ENCODE assay signal across 13 cellular contexts in genomic region chr21:16794944-16795343, GRCh38.
DNase-seq lines count a peak whose midpoint lies in the region; ATAC-seq, FAIRE-seq and TF ChIP-seq lines count a peak whose summit lies in the region.
"Had no signal": no experiment of that assay in that cellular context is flagged by ENCODE, and none has a peak within 500 bp of the region (broad histone marks: within the 10 kb centered on the region; RNA-seq: fewer than 3 reads in every experiment).

No MANE protein-coding gene starts in this region.

- H3K9me3 ChIP-seq in lung (ENCODE audit: control insufficient read depth in 2 of 2, insufficient read depth in 1 of 2, low read length in 1 of 2) (no peaks in the 10 kb centered on the region), sigmoid colon (no peaks in the 10 kb centered on the region)

- H3K27me3 Mint-ChIP-seq in activated naive CD8-positive, alpha-beta T cell treated with anti-CD3 and anti-CD28 coated beads for 36 hours = no peaks in the 10 kb centered on the region
- H3K27me3 Mint-ChIP-seq: activated B cell treated with CpG ODN at 0.5 μM for 24 hours had no signal

- no peak overlapping the region for H3K4me3 Mint-ChIP-seq in activated naive CD8-positive, alpha-beta T cell treated with anti-CD3 and anti-CD28 coated beads for 36 hours
- H3K4me3 Mint-ChIP-seq: activated B cell treated with CpG ODN at 0.5 μM for 24 hours had no signal

- TF ChIP-seq CTCF in AG09309 (IDR thresholded peaks at IDR 0.05; ENCODE audit: control insufficient read depth, insufficient read depth, low read depth, low read length, missing control alignments) = no peak
- TF ChIP-seq CTCF in cardiac fibroblast (IDR thresholded peaks at IDR 0.05; ENCODE audit: low read depth, low read length) = no peak
- TF ChIP-seq CTCF in lung (IDR thresholded peaks at IDR 0.05; ENCODE audit: control extremely low read depth, extremely low read depth) = no peak
- no peak for TF ChIP-seq CTCF in sigmoid colon (IDR thresholded peaks at IDR 0.05)

- ATAC-seq in lung (ENCODE audit: insufficient read depth, low FRiP score) = peak; percentile 75

- H3K27me3 ChIP-seq in lung (ENCODE audit: control insufficient read depth, insufficient read depth) (no peaks in the 10 kb centered on the region), sigmoid colon (no peaks in the 10 kb centered on the region)

- peak; percentile 67 for DNase-seq in AG09309 (ENCODE audit: low read depth)
- DNase-seq in HTR-8/SVneo (ENCODE audit: insufficient read length, low spot score) = peak; percentile 22
- DNase-seq in cardiac fibroblast (ENCODE audit: low read depth in 2 of 2) = peak; percentile 82 to 95
- no peak for DNase-seq in lung (ENCODE audit: low spot score)
- DNase-seq in NCI-H2196 (lab: John Stamatoyannopoulos, UW; ENCODE audit: unreplicated experiment) = no peak
- DNase-seq in sigmoid colon = no peak
- DNase-seq in NCI-H1048 (lab: John Stamatoyannopoulos, UW) = no peak
- DNase-seq in activated naive CD8-positive, alpha-beta T cell treated with anti-CD3 and anti-CD28 coated beads for 36 hours = no peak
- DNase-seq: activated B cell treated with CpG ODN at 0.5 μM for 24 hours; effector memory CD4-positive, alpha-beta T cell; kidney; NCI-H1092 had no signal

- 85 to 88% methylated on average over 3 of the region's 3 CpGs for WGBS in lung, 2 donors
- WGBS in sigmoid colon, 2 donors = 83 to 85% methylated on average over 3 of the region's 3 CpGs

- H3K4me3 ChIP-seq in AG09309 (ENCODE audit: control insufficient read depth, low read depth, low read length) (no peak overlapping the region), cardiac fibroblast (replicated peaks in 1 of 2; ENCODE audit: low read depth in 2 of 2, low read length in 2 of 2) (no peak overlapping the region), lung (no peak overlapping the region), sigmoid colon (no peak overlapping the region)

- H3K4me1 ChIP-seq in lung (ENCODE audit: control insufficient read depth in 2 of 2, insufficient read depth in 2 of 2, low read length in 2 of 2) (no peaks in the 10 kb centered on the region), sigmoid colon (peaks cover 0 to 21% (median 13%) of the 10 kb centered on the region in 4 donors)

- no peaks in the 10 kb centered on the region for H3K4me1 Mint-ChIP-seq in activated naive CD8-positive, alpha-beta T cell treated with anti-CD3 and anti-CD28 coated beads for 36 hours
- H3K4me1 Mint-ChIP-seq: activated B cell treated with CpG ODN at 0.5 μM for 24 hours had no signal

- FAIRE-seq in HTR-8/SVneo (lab: Jason Lieb, UNC) = peak; percentile 42
- FAIRE-seq: kidney had no signal

- H3K27ac Mint-ChIP-seq in activated naive CD8-positive, alpha-beta T cell treated with anti-CD3 and anti-CD28 coated beads for 36 hours = no peak overlapping the region
- H3K27ac Mint-ChIP-seq: activated B cell treated with CpG ODN at 0.5 μM for 24 hours; activated T-helper 2 cell treated with anti-CD3 and anti-CD28 coated beads, Interferon-gamma antibody, Interleukin-2, Interleukin-4, amounts not matched to agents 10 μg/mL and 5 μg/mL and 100 μg/mL, durations not matched to agents 14 hours and 24 hours and 36 hours had no signal

- peaks cover 3% of the 10 kb centered on the region for H3K9me3 Mint-ChIP-seq in activated naive CD8-positive, alpha-beta T cell treated with anti-CD3 and anti-CD28 coated beads for 36 hours

- no peak for TF ChIP-seq POLR2A in sigmoid colon (IDR thresholded peaks at IDR 0.05)

- H3K27ac ChIP-seq in lung (ENCODE audit: low read depth in 1 of 2, low read length in 1 of 2) (no peak overlapping the region), sigmoid colon (no peak overlapping the region)

- H3K36me3 Mint-ChIP-seq in activated naive CD8-positive, alpha-beta T cell treated with anti-CD3 and anti-CD28 coated beads for 36 hours = no peaks in the 10 kb centered on the region

- H3K36me3 ChIP-seq in lung (ENCODE audit: control insufficient read depth in 2 of 2, insufficient read depth in 2 of 2, low read length in 2 of 2) (no peaks in the 10 kb centered on the region), sigmoid colon (no peaks in the 10 kb centered on the region)

- no peak for TF ChIP-seq EP300 in sigmoid colon (IDR thresholded peaks at IDR 0.05)

- intact Hi-C loops in sigmoid colon (cut with DNase I) = no loop called here

Comparison
In these comparisons a context has a peak if more than half of its experiments do, and no peak if none do; other contexts are left out.
1. DNase-seq: peak in AG09309 (single experiment), HTR-8/SVneo (single experiment) and cardiac fibroblast (2 of 2); none in lung (single experiment), NCI-H2196 (single experiment), sigmoid colon (single experiment), NCI-H1048 (single experiment) and activated naive CD8-positive, alpha-beta T cell treated with anti-CD3 and anti-CD28 coated beads for 36 hours (single experiment).